In the genomic region with DNA sequence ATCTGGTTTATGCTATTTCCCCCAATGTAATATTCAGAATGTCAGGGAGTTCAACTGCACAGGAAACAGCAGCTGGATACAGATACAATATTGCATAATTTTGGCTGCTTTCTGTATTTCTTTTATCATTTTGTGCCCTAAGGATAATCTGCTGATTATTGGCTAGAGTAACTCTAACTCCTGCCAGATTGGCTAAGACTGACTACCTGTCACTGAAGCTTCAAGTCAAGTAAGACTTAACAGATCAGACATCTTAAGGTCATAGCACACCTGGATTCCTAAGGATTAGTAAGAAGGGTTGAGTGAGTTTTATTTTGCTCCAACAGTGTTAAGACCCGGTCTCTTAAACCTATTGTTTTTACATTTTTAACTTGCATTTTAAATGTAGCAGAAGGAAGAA, we compare ENCODE assay signal across 17 cellular contexts.
A peak's percentile ranks its signal among the peaks of the same experiment; 100 is the strongest.
DNase-seq lines count a peak whose midpoint lies in the region; ATAC-seq, FAIRE-seq and TF ChIP-seq lines count a peak whose summit lies in the region.
"Had no signal": no experiment of that assay in that cellular context is flagged by ENCODE, and none has a peak within 500 bp of the region (broad histone marks: within the 10 kb centered on the region; RNA-seq: fewer than 3 reads in every experiment).

No MANE protein-coding gene starts in this region.

- intact Hi-C loops in CD8-positive, alpha-beta T cell (cut with DNase I, micrococcal nuclease) = loop anchor here in 1 of 2 experiments (10.0 kb wide), 1 partner anchor 196 kb away; the partner anchor contains the start of gene UBQLN2
- intact Hi-C loops in activated CD8-positive, alpha-beta T cell treated with anti-CD3 and anti-CD28 coated beads for 36 hours (cut with micrococcal nuclease) = no loop called here

- H3K9me3 ChIP-seq in CD8-positive, alpha-beta T cell (ENCODE audit: low read length) = no peaks in the 10 kb centered on the region
- no peaks in the 10 kb centered on the region for H3K9me3 ChIP-seq in keratinocyte (ENCODE audit: control insufficient read depth, low read depth, low read length)

- H3K79me2 ChIP-seq in keratinocyte (ENCODE audit: control insufficient read depth, insufficient read depth, low read length) = no peaks in the 10 kb centered on the region

- H3K4me1 ChIP-seq in CD8-positive, alpha-beta T cell (ENCODE audit: insufficient read depth, low read length) = peaks cover 45% of the 10 kb centered on the region
- no peaks in the 10 kb centered on the region for H3K4me1 ChIP-seq in keratinocyte (ENCODE audit: control insufficient read depth, extremely low read depth, insufficient read depth, low read length)

- dilution Hi-C loops in keratinocyte (cut with MboI; ENCODE audit: extremely low pct_ligation_motif_present, low sequenced_read_pairs) = no loop called here

- ATAC-seq in activated CD8-positive, alpha-beta memory T cell treated with anti-CD3 and anti-CD28 coated beads, Interleukin-2, amount 10 ng/mL, durations not matched to agents 7 days and 5 days = no peak
- ATAC-seq in CD8-positive, alpha-beta T cell = no peak
- peak; percentile 24 for ATAC-seq in activated CD8-positive, alpha-beta T cell treated with anti-CD3 and anti-CD28 coated beads for 36 hours
- ATAC-seq in stimulated activated memory B cell treated with anti-CD40 and anti-IgM and Interleukin-4, amounts not matched to agents 10 μg/mL and 1 μg/mL and 100 μg/mL, for 72 hours = no peak
- ATAC-seq: K562 had no signal

- no peaks in the 10 kb centered on the region for H3K36me3 ChIP-seq in CD8-positive, alpha-beta T cell (ENCODE audit: insufficient read depth, low read length)
- no peaks in the 10 kb centered on the region for H3K36me3 ChIP-seq in keratinocyte (ENCODE audit: control insufficient read depth in 2 of 2, extremely low read depth in 1 of 2, insufficient read depth in 2 of 2, low read length in 2 of 2)

- no peak overlapping the region for H3K4me3 Mint-ChIP-seq in activated CD8-positive, alpha-beta memory T cell treated with anti-CD3 and anti-CD28 coated beads, Interleukin-2, amount 10 ng/mL, durations not matched to agents 7 days and 5 days
- no peak overlapping the region for H3K4me3 Mint-ChIP-seq in CD8-positive, alpha-beta T cell
- H3K4me3 Mint-ChIP-seq in activated CD8-positive, alpha-beta T cell treated with anti-CD3 and anti-CD28 coated beads for 36 hours = peak overlapping the region; percentile 8
- no peak overlapping the region for H3K4me3 Mint-ChIP-seq in stimulated activated memory B cell treated with anti-CD40 and anti-IgM and Interleukin-4, amounts not matched to agents 10 μg/mL and 1 μg/mL and 100 μg/mL, for 72 hours

- no peak overlapping the region for H3K4me2 ChIP-seq in keratinocyte (ENCODE audit: control insufficient read depth, extremely low read depth, insufficient read depth, low read depth, low read length)

- POLR2A ChIA-PET in CD8-positive, alpha-beta T cell (lab: Charles Lee) = no interaction called here
- POLR2A ChIA-PET in activated CD8-positive, alpha-beta T cell treated with anti-CD3 and anti-CD28 coated beads for 36 hours (lab: Charles Lee) = no interaction called here

- peaks cover 41% of the 10 kb centered on the region for H3K4me1 Mint-ChIP-seq in activated CD8-positive, alpha-beta memory T cell treated with anti-CD3 and anti-CD28 coated beads, Interleukin-2, amount 10 ng/mL, durations not matched to agents 7 days and 5 days
- H3K4me1 Mint-ChIP-seq in CD8-positive, alpha-beta T cell (ENCODE audit: low read depth) = peaks cover 49% of the 10 kb centered on the region
- peaks cover 44% of the 10 kb centered on the region for H3K4me1 Mint-ChIP-seq in activated CD8-positive, alpha-beta T cell treated with anti-CD3 and anti-CD28 coated beads for 36 hours (ENCODE audit: low read depth)
- no peaks in the 10 kb centered on the region for H3K4me1 Mint-ChIP-seq in stimulated activated memory B cell treated with anti-CD40 and anti-IgM and Interleukin-4, amounts not matched to agents 10 μg/mL and 1 μg/mL and 100 μg/mL, for 72 hours

- no peak overlapping the region for H3K9ac ChIP-seq in keratinocyte (ENCODE audit: control insufficient read depth, extremely low read depth, insufficient read depth, low read length)

- H3K36me3 Mint-ChIP-seq in activated CD8-positive, alpha-beta memory T cell treated with anti-CD3 and anti-CD28 coated beads, Interleukin-2, amount 10 ng/mL, durations not matched to agents 7 days and 5 days = peaks cover 6% of the 10 kb centered on the region
- no peaks in the 10 kb centered on the region for H3K36me3 Mint-ChIP-seq in CD8-positive, alpha-beta T cell
- H3K36me3 Mint-ChIP-seq in activated CD8-positive, alpha-beta T cell treated with anti-CD3 and anti-CD28 coated beads for 36 hours (ENCODE audit: low read depth) = peaks cover 3% of the 10 kb centered on the region
- peaks cover 5% of the 10 kb centered on the region for H3K36me3 Mint-ChIP-seq in stimulated activated memory B cell treated with anti-CD40 and anti-IgM and Interleukin-4, amounts not matched to agents 10 μg/mL and 1 μg/mL and 100 μg/mL, for 72 hours

- peak; percentile 13 for FAIRE-seq in keratinocyte (lab: Jason Lieb, UNC)
- FAIRE-seq: K562 had no signal

- TF ChIP-seq CTCF in CD8-positive, alpha-beta T cell (IDR thresholded peaks at IDR 0.05) = no peak
- no peak for TF ChIP-seq CTCF in activated CD8-positive, alpha-beta T cell treated with anti-CD3 and anti-CD28 coated beads for 36 hours (IDR thresholded peaks at IDR 0.05)
- TF ChIP-seq CTCF in keratinocyte (optimal IDR thresholded peaks at IDR 0.05 in 1 of 3, IDR thresholded peaks at IDR 0.05 in 1 of 3, conservative IDR thresholded peaks at IDR 0.05 in 1 of 3; ENCODE audit: extremely low read depth in 1 of 3, insufficient read depth in 2 of 3, low read length in 3 of 3) = no peak

- no peaks in the 10 kb centered on the region for H3K27me3 Mint-ChIP-seq in activated CD8-positive, alpha-beta memory T cell treated with anti-CD3 and anti-CD28 coated beads, Interleukin-2, amount 10 ng/mL, durations not matched to agents 7 days and 5 days
- no peaks in the 10 kb centered on the region for H3K27me3 Mint-ChIP-seq in CD8-positive, alpha-beta T cell (ENCODE audit: low read depth)
- no peaks in the 10 kb centered on the region for H3K27me3 Mint-ChIP-seq in activated CD8-positive, alpha-beta T cell treated with anti-CD3 and anti-CD28 coated beads for 36 hours
- no peaks in the 10 kb centered on the region for H3K27me3 Mint-ChIP-seq in stimulated activated memory B cell treated with anti-CD40 and anti-IgM and Interleukin-4, amounts not matched to agents 10 μg/mL and 1 μg/mL and 100 μg/mL, for 72 hours

- peak overlapping the region; percentile 57 for H3K27ac Mint-ChIP-seq in activated CD8-positive, alpha-beta memory T cell treated with anti-CD3 and anti-CD28 coated beads, Interleukin-2, amount 10 ng/mL, durations not matched to agents 7 days and 5 days
- H3K27ac Mint-ChIP-seq in CD8-positive, alpha-beta T cell = peak overlapping the region; percentile 27
- peak overlapping the region; percentile 60 for H3K27ac Mint-ChIP-seq in activated CD8-positive, alpha-beta T cell treated with anti-CD3 and anti-CD28 coated beads for 36 hours
- H3K27ac Mint-ChIP-seq in stimulated activated memory B cell treated with anti-CD40 and anti-IgM and Interleukin-4, amounts not matched to agents 10 μg/mL and 1 μg/mL and 100 μg/mL, for 72 hours = no peak overlapping the region

- peaks cover 2% of the 10 kb centered on the region for H3K9me3 Mint-ChIP-seq in activated CD8-positive, alpha-beta memory T cell treated with anti-CD3 and anti-CD28 coated beads, Interleukin-2, amount 10 ng/mL, durations not matched to agents 7 days and 5 days (ENCODE audit: low read depth)
- no peaks in the 10 kb centered on the region for H3K9me3 Mint-ChIP-seq in CD8-positive, alpha-beta T cell
- peaks cover 4% of the 10 kb centered on the region for H3K9me3 Mint-ChIP-seq in activated CD8-positive, alpha-beta T cell treated with anti-CD3 and anti-CD28 coated beads for 36 hours
- H3K9me3 Mint-ChIP-seq in stimulated activated memory B cell treated with anti-CD40 and anti-IgM and Interleukin-4, amounts not matched to agents 10 μg/mL and 1 μg/mL and 100 μg/mL, for 72 hours = no peaks in the 10 kb centered on the region

- H4K20me1 ChIP-seq in keratinocyte (ENCODE audit: control insufficient read depth, extremely low read depth, insufficient read depth, low read length) = no peaks in the 10 kb centered on the region

- H2AFZ ChIP-seq in keratinocyte (ENCODE audit: control insufficient read depth, low read length) = no peak overlapping the region

- CTCF ChIA-PET in activated CD8-positive, alpha-beta memory T cell treated with anti-CD3 and anti-CD28 coated beads, Interleukin-2, amount 10 ng/mL, durations not matched to agents 7 days and 5 days (lab: Charles Lee) = no interaction called here
- CTCF ChIA-PET in CD8-positive, alpha-beta T cell (lab: Charles Lee) = no interaction called here
- CTCF ChIA-PET in activated CD8-positive, alpha-beta T cell treated with anti-CD3 and anti-CD28 coated beads for 36 hours (lab: Charles Lee) = no interaction called here

- no peak overlapping the region for H3K4me3 ChIP-seq in CD8-positive, alpha-beta T cell (ENCODE audit: low read depth, low read length)
- no peak overlapping the region for H3K4me3 ChIP-seq in keratinocyte (ENCODE audit: control insufficient read depth in 2 of 3, extremely low read depth in 1 of 3, insufficient read depth in 2 of 3, low read depth in 1 of 3, low read length in 3 of 3)
- H3K4me3 ChIP-seq: K562 had no signal

- H3K27ac ChIP-seq in CD8-positive, alpha-beta T cell (ENCODE audit: low read depth, low read length) = no peak overlapping the region
- no peak overlapping the region for H3K27ac ChIP-seq in keratinocyte (ENCODE audit: control insufficient read depth, insufficient read depth, low read length)

- no peak for DNase-seq in activated CD8-positive, alpha-beta memory T cell treated with anti-CD3 and anti-CD28 coated beads, Interleukin-2, amount 10 ng/mL, durations not matched to agents 7 days and 5 days
- DNase-seq in activated CD8-positive, alpha-beta memory T cell treated with anti-CD3 and anti-CD28 coated beads, Interleukin-2, amount 50 U/mL, for 4 hours = no peak
- DNase-seq in CD8-positive, alpha-beta T cell = no peak
- DNase-seq in activated CD8-positive, alpha-beta T cell treated with anti-CD3 and anti-CD28 coated beads for 36 hours = no peak
- DNase-seq in keratinocyte (ENCODE audit: low read depth, low spot score) = no peak
- no peak for DNase-seq in NCI-H146 (lab: John Stamatoyannopoulos, UW)
- DNase-seq in stimulated activated CD4-positive, alpha-beta T cell treated with anti-CD3 and anti-CD28 coated beads, Interleukin-1b, Interleukin-23, amount 100 ng/mL, for 48 hours = no peak
- DNase-seq: C1 segment of cervical spinal cord; COR-L47; DMS153; NCI-H1417 treated with DMSO at 0.1 percent for 48 hours; NCI-H2029 treated with DMSO at 0.1 percent for 48 hours; NCI-H2171 treated with DMSO at 0.1 percent for 48 hours; NCI-H446 treated with DMSO at 0.1 percent for 48 hours; NK-92 treated with Interleukin-12 subunit alpha and Interleukin-12 subunit beta, amount 100 ng/mL, for 24 hours had no signal

- H3K9me1 ChIP-seq in keratinocyte (ENCODE audit: control insufficient read depth, extremely low read depth, insufficient read depth, low read length) = no peaks in the 10 kb centered on the region

- H3K27me3 ChIP-seq in CD8-positive, alpha-beta T cell (ENCODE audit: insufficient read depth, low read length) = no peaks in the 10 kb centered on the region
- no peaks in the 10 kb centered on the region for H3K27me3 ChIP-seq in keratinocyte (ENCODE audit: control insufficient read depth, extremely low read depth, insufficient read depth, low read length)
